Comparison of ENCODE assay signal across 1 cellular context in genomic region chrX:53474707-53475106, GRCh38.
TF ChIP-seq lines count a peak whose summit lies in the region.

No MANE protein-coding gene starts in this region.

TF ChIP-seq in K562, 482 proteins besides CTCF, POLR2A, EP300 and RAD21:
- TF ChIP-seq SPI1 (IDR thresholded peaks at IDR 0.05; ENCODE audit: borderline replicate concordance, low read depth, low read length): peak; percentile 10; the same call in 1 of the 2 replicates
- TF ChIP-seq CXXC5 (CRISPR knock-in tag; IDR thresholded peaks at IDR 0.05): no peak
